In the genomic region with DNA sequence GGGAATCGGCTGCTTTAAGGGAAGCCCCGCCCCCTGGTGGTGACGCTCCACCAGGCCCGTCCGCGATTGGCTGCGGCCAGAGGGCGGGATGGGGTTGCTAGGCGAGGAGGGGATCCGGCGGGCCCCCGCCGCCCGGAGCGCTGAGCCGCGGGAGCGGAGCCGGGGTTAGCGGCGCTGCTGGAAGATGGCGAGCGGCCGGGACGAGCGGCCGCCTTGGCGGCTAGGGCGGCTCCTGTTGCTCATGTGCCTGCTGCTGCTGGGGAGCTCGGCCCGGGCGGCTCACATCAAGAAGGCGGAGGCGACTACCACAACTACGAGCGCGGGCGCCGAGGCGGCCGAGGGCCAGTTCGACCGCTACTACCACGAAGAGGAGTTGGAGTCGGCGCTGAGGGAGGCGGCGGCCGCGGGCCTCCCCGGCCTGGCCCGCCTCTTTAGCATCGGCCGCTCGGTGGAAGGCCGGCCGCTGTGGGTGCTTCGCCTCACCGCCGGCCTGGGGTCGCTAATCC, we compare ENCODE assay signal across 8 cellular contexts. TPM values are rescaled to one million over a fixed set of nuclear protein-coding genes. Genes with fewer than 3 reads are reported as not detected.
DNase-seq lines count a peak whose midpoint lies in the region; ATAC-seq, FAIRE-seq and TF ChIP-seq lines count a peak whose summit lies in the region.

A gene (plus strand): TSS at position 131 of the 506 bp plus-strand sequence. CDS start 54 bp downstream, at position 185.

- H3K4me3 Mint-ChIP-seq in type B pancreatic cell, result peak within 1 kb of the TSS; percentile 92

- H3K36me3 Mint-ChIP-seq in type B pancreatic cell, result peaks cover 3% of the 10 kb centered on the region

- intact Hi-C loops in adrenal gland (cut with DNase I), result no loop called here
- intact Hi-C loops in heart right ventricle (cut with DNase I), result loop anchor here in 7 of 10 donors (1.0 to 10.0 kb wide), 5 partner anchors 34 to 98 kb away; a partner anchor contains a TSS
- intact Hi-C loops in posterior cingulate gyrus (cut with DNase I), result loop anchor here (5.0 kb wide), 2 partner anchors 87 to 443 kb away; a partner anchor contains a TSS

- H3K27ac ChIP-seq in adrenal gland (peak within 1 kb of the TSS in 4 of 5 donors; percentile 38 to 90 (median 83)), heart right ventricle (peak within 1 kb of the TSS; percentile 65 to 93 (median 86))

- ATAC-seq in HG02840 (IDR thresholded peaks at IDR 0.05; ENCODE audit: low FRiP score, unreplicated experiment) (peak; percentile 81), heart right ventricle (peak; percentile 98 to 99 (median 99))

- H3K4me1 Mint-ChIP-seq in type B pancreatic cell (ENCODE audit: unreplicated experiment), result peaks cover 50% of the 10 kb centered on the region

- H3K4me1 ChIP-seq in adrenal gland (replicated peaks in 1 of 2) (peaks cover 13 to 40% of the 10 kb centered on the region in 2 donors), heart right ventricle (peaks cover 11 to 65% (median 48%) of the 10 kb centered on the region in 9 donors)

- FAIRE-seq in GM12891 (lab: Jason Lieb, UNC), result peak; percentile 97

- H3K27me3 ChIP-seq in adrenal gland, result no peaks in the 10 kb centered on the region
- H3K27me3 ChIP-seq in heart right ventricle, result no peaks in the 10 kb centered on the region

- H3K9me3 Mint-ChIP-seq in type B pancreatic cell, result no peaks in the 10 kb centered on the region

- DNase-seq in GM12891 (ENCODE audit: insufficient read length, low spot score) (peak; percentile 91), NCI-H146 treated with DMSO at 0.1 percent for 48 hours (lab: John Stamatoyannopoulos, UW; ENCODE audit: unreplicated experiment) (peak; percentile 83), T-helper 1 cell (peak; percentile 90 to 96 (median 95)), adrenal gland (peak; percentile 95 to 99 (median 98)), heart right ventricle (peak; percentile 97 to 98), posterior cingulate gyrus (peak; percentile 96 to 100 (median 99)), type B pancreatic cell (ENCODE audit: extremely low spot score, unreplicated experiment) (peak; percentile 99)

- no peaks in the 10 kb centered on the region for H3K27me3 Mint-ChIP-seq in type B pancreatic cell

- 0 to 2% (median 0%) methylated on average over 19 to 61 of the region's 61 CpGs for WGBS in adrenal gland, 4 donors
- 0 to 1% methylated on average over 55 to 61 of the region's 61 CpGs for WGBS in heart right ventricle, 2 donors

- peak within 1 kb of the TSS; percentile 86 for H3K27ac Mint-ChIP-seq in type B pancreatic cell

- TF ChIP-seq CTCF in adrenal gland (IDR thresholded peaks at IDR 0.05) (peak in 3 of 6 experiments; percentile 7 to 35 (median 15)), heart right ventricle (IDR thresholded peaks at IDR 0.05) (peak in 4 of 9 donors; percentile 22 to 47 (median 28)), type B pancreatic cell (conservative IDR thresholded peaks at IDR 0.05) (no peak)

- H3K9me3 ChIP-seq in adrenal gland (replicated peaks in 1 of 3) (no peaks in the 10 kb centered on the region), heart right ventricle (no peaks in the 10 kb centered on the region)

- H3K36me3 ChIP-seq in adrenal gland (replicated peaks in 1 of 2) (no peaks in the 10 kb centered on the region), heart right ventricle (no peaks in the 10 kb centered on the region)

- H3K4me3 ChIP-seq in adrenal gland, result peak within 1 kb of the TSS; percentile 50 to 89 (median 79)
- H3K4me3 ChIP-seq in heart right ventricle, result peak within 1 kb of the TSS; percentile 74 to 93 (median 90)

- TF ChIP-seq POLR2A in GM12891 (IDR thresholded peaks at IDR 0.05; ENCODE audit: low read depth, low read length) (peak; percentile 50; the same call in 1 of the 2 replicates), adrenal gland (IDR thresholded peaks at IDR 0.05) (peak; percentile 74 to 83)

TF ChIP-seq in GM12891, 5 proteins besides CTCF, POLR2A, EP300 and RAD21:
- peak; percentile 53; the same call in 1 of the 2 replicates for TF ChIP-seq TAF1 (IDR thresholded peaks at IDR 0.05; ENCODE audit: low read depth, low read length)
- TF ChIP-seq PAX5 (IDR thresholded peaks at IDR 0.05; ENCODE audit: insufficient read depth, low read length, severe bottlenecking), result no peak
- no peak for TF ChIP-seq POU2F2 (IDR thresholded peaks at IDR 0.05; ENCODE audit: low read depth, low read length)
- no peak for TF ChIP-seq SPI1 (IDR thresholded peaks at IDR 0.05; ENCODE audit: low read depth, low read length)
- peak; percentile 50; the same call in 1 of the 2 replicates for TF ChIP-seq POLR2AphosphoS5 (IDR thresholded peaks at IDR 0.05; ENCODE audit: low read depth, low read length)

RNA-seq across cellular contexts. Expression of the gene that starts here (rescaled TPM):
- 3.3 TPM for polyA plus RNA-seq in GM12891 (2012; ENCODE audit: low read depth, missing spikeins)
- total RNA-seq in adrenal gland (10 to 100 TPM; 30.9 to 52.8 (median 39.0) TPM), heart right ventricle (10 to 100 TPM; 20.4 to 44.0 (median 23.0) TPM), type B pancreatic cell (ENCODE audit: low replicate concordance) (56.2 and 71.2 TPM in 2 replicates)
- polyA plus RNA-seq in adrenal gland (10 to 100 TPM in 1 of 3 donors, 1 to 10 TPM in 2; 4.2 to 22.2 (median 5.1) TPM), heart right ventricle (10 to 100 TPM in 1 of 2 donors, 1 to 10 TPM in 1; 4.2 to 14.3 TPM)

Comparison
In these comparisons a context has a peak if more than half of its experiments do, and no peak if none do; other contexts are left out.
1. Peak in every context shown above with its lines: DNase-seq, ATAC-seq, H3K4me3 ChIP-seq and H3K27ac ChIP-seq.
2. intact Hi-C loops: an anchor here in heart right ventricle (1.0 to 10.0 kb wide) and posterior cingulate gyrus (5.0 kb wide); none called in adrenal gland.